9 cellular contexts compared by ENCODE assay signal in genomic region chr2:109715302-109715937, GRCh38.
A peak's percentile ranks its signal among the peaks of the same experiment; 100 is the strongest.
DNase-seq lines count a peak whose midpoint lies in the region; ATAC-seq and TF ChIP-seq lines count a peak whose summit lies in the region.
"Had no signal": no experiment of that assay in that cellular context is flagged by ENCODE, and none has a peak within 500 bp of the region (broad histone marks: within the 10 kb centered on the region; RNA-seq: fewer than 3 reads in every experiment).

No MANE protein-coding gene starts in this region.

- POLR2A ChIA-PET in GM10248 (lab: Yijun Ruan, JAX): no interaction called here

- in situ Hi-C loops in SK-MEL-5 (cut with HindIII; ENCODE audit: low pct_unique_long_range_greater_than_20kb, low sequenced_read_pairs): no loop called here

- CTCF ChIA-PET in GM10248 (lab: Yijun Ruan, JAX): interaction anchor here (0.8 to 1.3 kb wide), 4 partner anchors 48 to 205 kb away, joined by 3 to 16 read pairs (median 4); no protein-coding TSS in a partner anchor

- DNase-seq in GM10248 (ENCODE audit: extremely low spot score): no peak
- peak; percentile 13 for DNase-seq in SK-MEL-5 (ENCODE audit: low read depth, low spot score)
- DNase-seq in glomerular visceral epithelial cell (ENCODE audit: extremely low spot score): peak; percentile 46
- DNase-seq in renal cortical epithelial cell (ENCODE audit: low read depth): peak; percentile 29
- no peak for DNase-seq in NK-92 treated with Interleukin-12 subunit alpha and Interleukin-12 subunit beta, amount 100 ng/mL, for 24 hours (lab: John Stamatoyannopoulos, UW)
- DNase-seq: NCI-H524 treated with DMSO at 0.1 percent for 48 hours had no signal

- ATAC-seq in HG03432 (IDR thresholded peaks at IDR 0.05; ENCODE audit: unreplicated experiment) (no peak), HG03045 (IDR thresholded peaks at IDR 0.05; ENCODE audit: unreplicated experiment) (no peak), GM18868 (IDR thresholded peaks at IDR 0.05; ENCODE audit: unreplicated experiment) (no peak)

- TF ChIP-seq CTCF in GM10248 (IDR thresholded peaks at IDR 0.05; ENCODE audit: control extremely low read depth, extremely low read depth, low read depth, missing control alignments): peak; percentile 2

Comparison
In these comparisons a context has a peak if more than half of its experiments do, and no peak if none do; other contexts are left out.
1. DNase-seq: peak in SK-MEL-5 (single experiment), glomerular visceral epithelial cell (single experiment) and renal cortical epithelial cell (single experiment); none in GM10248 (single experiment) and NK-92 treated with Interleukin-12 subunit alpha and Interleukin-12 subunit beta, amount 100 ng/mL, for 24 hours (single experiment).